Comparison of ENCODE assay signal across 14 cellular contexts in the genomic region with DNA sequence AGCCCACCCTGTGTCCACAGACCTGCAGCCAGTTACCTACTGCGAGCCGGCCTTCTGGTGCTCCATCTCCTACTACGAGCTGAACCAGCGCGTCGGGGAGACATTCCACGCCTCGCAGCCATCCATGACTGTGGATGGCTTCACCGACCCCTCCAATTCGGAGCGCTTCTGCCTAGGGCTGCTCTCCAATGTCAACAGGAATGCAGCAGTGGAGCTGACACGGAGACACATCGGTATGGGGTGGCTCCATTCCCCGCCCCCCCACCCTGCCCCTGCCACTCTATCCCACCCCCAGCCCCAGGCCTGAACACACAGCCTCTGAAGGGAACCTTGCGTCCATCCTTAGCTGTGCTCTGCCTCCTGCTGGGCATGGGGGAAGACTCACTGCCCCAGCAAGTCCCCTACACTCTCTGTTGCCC.
DNase-seq lines count a peak whose midpoint lies in the region; ATAC-seq and TF ChIP-seq lines count a peak whose summit lies in the region.
"Had no signal": no experiment of that assay in that cellular context is flagged by ENCODE, and none has a peak within 500 bp of the region (broad histone marks: within the 10 kb centered on the region; RNA-seq: fewer than 3 reads in every experiment).

No MANE protein-coding gene starts in this region.

- H3K36me3 Mint-ChIP-seq in activated CD4-positive, alpha-beta T cell treated with anti-CD3 and anti-CD28 coated beads for 36 hours (ENCODE audit: low read depth), result peaks cover 23% of the 10 kb centered on the region
- H3K36me3 Mint-ChIP-seq in activated CD4-positive, alpha-beta T cell treated with anti-CD3 and anti-CD28 coated beads, Interleukin-2, amount 10 ng/mL, durations not matched to agents 24 days and 14 days (ENCODE audit: low read depth), result peaks cover 53% of the 10 kb centered on the region

- peaks cover 21% of the 10 kb centered on the region for H3K4me1 ChIP-seq in OCI-LY3 (ENCODE audit: low read length)

- H3K4me3 ChIP-seq in OCI-LY3 (ENCODE audit: low read length) (no peak overlapping the region), fibroblast of the aortic adventitia (ENCODE audit: low read depth, low read length) (no peak overlapping the region)
- H3K4me3 ChIP-seq: transverse colon had no signal

- peak; percentile 15; the same call in 1 of the 2 replicates for TF ChIP-seq CTCF in OCI-LY3 (IDR thresholded peaks at IDR 0.05; ENCODE audit: low read depth, low read length)
- peak; percentile 5 for TF ChIP-seq CTCF in fibroblast of the aortic adventitia (IDR thresholded peaks at IDR 0.05; ENCODE audit: insufficient read depth, low read length)

- H3K9me3 Mint-ChIP-seq in activated CD4-positive, alpha-beta T cell treated with anti-CD3 and anti-CD28 coated beads for 36 hours (ENCODE audit: low read depth), result no peaks in the 10 kb centered on the region
- no peaks in the 10 kb centered on the region for H3K9me3 Mint-ChIP-seq in activated CD4-positive, alpha-beta T cell treated with anti-CD3 and anti-CD28 coated beads, Interleukin-2, amount 10 ng/mL, durations not matched to agents 24 days and 14 days
- H3K9me3 Mint-ChIP-seq: activated naive CD8-positive, alpha-beta T cell treated with anti-CD3 and anti-CD28 coated beads, Interleukin-2, amount 50 U/mL, for 24 hours; CD4-positive, CD25-positive, alpha-beta regulatory T cell had no signal

- no peaks in the 10 kb centered on the region for H3K9me3 ChIP-seq in OCI-LY3 (ENCODE audit: insufficient read depth, low read length)
- H3K9me3 ChIP-seq: transverse colon had no signal

- H3K79me2 ChIP-seq in OCI-LY3 (ENCODE audit: low read length), result no peaks in the 10 kb centered on the region

- no peaks in the 10 kb centered on the region for H3K27me3 Mint-ChIP-seq in activated CD4-positive, alpha-beta T cell treated with anti-CD3 and anti-CD28 coated beads for 36 hours
- H3K27me3 Mint-ChIP-seq in activated CD4-positive, alpha-beta T cell treated with anti-CD3 and anti-CD28 coated beads, Interleukin-2, amount 10 ng/mL, durations not matched to agents 24 days and 14 days, result no peaks in the 10 kb centered on the region
- H3K27me3 Mint-ChIP-seq: activated naive CD8-positive, alpha-beta T cell treated with anti-CD3 and anti-CD28 coated beads, Interleukin-2, amount 50 U/mL, for 24 hours; CD4-positive, CD25-positive, alpha-beta regulatory T cell had no signal

- intact Hi-C loops in activated CD4-positive, alpha-beta T cell treated with anti-CD3 and anti-CD28 coated beads for 36 hours (cut with DNase I, micrococcal nuclease), result no loop called here
- intact Hi-C loops in activated CD4-positive, alpha-beta T cell treated with anti-CD3 and anti-CD28 coated beads, Interleukin-2, amount 10 ng/mL, durations not matched to agents 24 days and 14 days (cut with micrococcal nuclease), result no loop called here
- intact Hi-C loops in sciatic nerve (cut with DNase I), result no loop called here

- H2AFZ ChIP-seq in OCI-LY3 (ENCODE audit: low read depth, low read length), result no peak overlapping the region

- no peak overlapping the region for H3K4me3 Mint-ChIP-seq in activated CD4-positive, alpha-beta T cell treated with anti-CD3 and anti-CD28 coated beads for 36 hours
- H3K4me3 Mint-ChIP-seq in activated CD4-positive, alpha-beta T cell treated with anti-CD3 and anti-CD28 coated beads, Interleukin-2, amount 10 ng/mL, durations not matched to agents 24 days and 14 days, result no peak overlapping the region
- H3K4me3 Mint-ChIP-seq: activated naive CD8-positive, alpha-beta T cell treated with anti-CD3 and anti-CD28 coated beads, Interleukin-2, amount 50 U/mL, for 24 hours; CD4-positive, CD25-positive, alpha-beta regulatory T cell had no signal

- H4K20me1 ChIP-seq in OCI-LY3 (ENCODE audit: insufficient read depth, low read length), result no peaks in the 10 kb centered on the region

- H3K9ac ChIP-seq in OCI-LY3 (ENCODE audit: low read length), result no peak overlapping the region

- peak; percentile 23 for DNase-seq in activated CD4-positive, alpha-beta T cell treated with anti-CD3 and anti-CD28 coated beads for 36 hours
- no peak for DNase-seq in activated CD4-positive, alpha-beta T cell treated with anti-CD3 and anti-CD28 coated beads, Interleukin-2, amount 10 ng/mL, durations not matched to agents 24 days and 14 days
- no peak for DNase-seq in fibroblast of the aortic adventitia (ENCODE audit: low read depth)
- DNase-seq in sciatic nerve (ENCODE audit: low spot score), result peak; percentile 53
- no peak for DNase-seq in SKM-1 treated with dmso at 0.1 percent for 144 hours (lab: John Stamatoyannopoulos, UW; ENCODE audit: unreplicated experiment)
- no peak for DNase-seq in NCI-H1105 (lab: John Stamatoyannopoulos, UW)
- no peak for DNase-seq in HK-2 (ENCODE audit: unreplicated experiment)
- DNase-seq: activated naive CD8-positive, alpha-beta T cell treated with anti-CD3 and anti-CD28 coated beads, Interleukin-2, amount 50 U/mL, for 24 hours; central memory CD4-positive, alpha-beta T cell; NCI-H1092; NCI-H345; transverse colon had no signal

- peaks cover 20% of the 10 kb centered on the region for H3K4me1 Mint-ChIP-seq in activated CD4-positive, alpha-beta T cell treated with anti-CD3 and anti-CD28 coated beads for 36 hours
- peaks cover 30% of the 10 kb centered on the region for H3K4me1 Mint-ChIP-seq in activated CD4-positive, alpha-beta T cell treated with anti-CD3 and anti-CD28 coated beads, Interleukin-2, amount 10 ng/mL, durations not matched to agents 24 days and 14 days

- H3K27me3 ChIP-seq in OCI-LY3 (ENCODE audit: low read depth, low read length), result no peaks in the 10 kb centered on the region
- H3K27me3 ChIP-seq: transverse colon had no signal

- no peak overlapping the region for H3K27ac Mint-ChIP-seq in activated CD4-positive, alpha-beta T cell treated with anti-CD3 and anti-CD28 coated beads for 36 hours
- no peak overlapping the region for H3K27ac Mint-ChIP-seq in activated CD4-positive, alpha-beta T cell treated with anti-CD3 and anti-CD28 coated beads, Interleukin-2, amount 10 ng/mL, durations not matched to agents 24 days and 14 days
- H3K27ac Mint-ChIP-seq: activated naive CD8-positive, alpha-beta T cell treated with anti-CD3 and anti-CD28 coated beads, Interleukin-2, amount 50 U/mL, for 24 hours; CD4-positive, CD25-positive, alpha-beta regulatory T cell had no signal

- H3K36me3 ChIP-seq in OCI-LY3 (replicated peaks; ENCODE audit: low read depth, low read length), result peaks cover 5% of the 10 kb centered on the region
- H3K36me3 ChIP-seq: transverse colon had no signal

- no peak overlapping the region for H3K4me2 ChIP-seq in OCI-LY3 (ENCODE audit: low read length)

- H3K27ac ChIP-seq in OCI-LY3 (ENCODE audit: low read length), result no peak overlapping the region
- H3K27ac ChIP-seq: transverse colon had no signal

- ATAC-seq in activated CD4-positive, alpha-beta T cell treated with anti-CD3 and anti-CD28 coated beads for 36 hours, result no peak
- ATAC-seq in sciatic nerve, result no peak
- ATAC-seq: activated naive CD8-positive, alpha-beta T cell treated with anti-CD3 and anti-CD28 coated beads, Interleukin-2, amount 50 U/mL, for 24 hours had no signal

- CTCF ChIA-PET in activated CD4-positive, alpha-beta T cell treated with anti-CD3 and anti-CD28 coated beads for 36 hours (lab: Charles Lee), result no interaction called here

- POLR2A ChIA-PET in activated CD4-positive, alpha-beta T cell treated with anti-CD3 and anti-CD28 coated beads for 36 hours (lab: Charles Lee), result no interaction called here

Comparison
In these comparisons a context has a peak if more than half of its experiments do, and no peak if none do; other contexts are left out.
1. DNase-seq: peak in activated CD4-positive, alpha-beta T cell treated with anti-CD3 and anti-CD28 coated beads for 36 hours (single experiment) and sciatic nerve (single experiment); none in activated CD4-positive, alpha-beta T cell treated with anti-CD3 and anti-CD28 coated beads, Interleukin-2, amount 10 ng/mL, durations not matched to agents 24 days and 14 days (single experiment), fibroblast of the aortic adventitia (single experiment), SKM-1 treated with dmso at 0.1 percent for 144 hours (single experiment), NCI-H1105 (single experiment) and HK-2 (single experiment).